Comparison of ENCODE assay signal across 1 cellular context in the genomic region with DNA sequence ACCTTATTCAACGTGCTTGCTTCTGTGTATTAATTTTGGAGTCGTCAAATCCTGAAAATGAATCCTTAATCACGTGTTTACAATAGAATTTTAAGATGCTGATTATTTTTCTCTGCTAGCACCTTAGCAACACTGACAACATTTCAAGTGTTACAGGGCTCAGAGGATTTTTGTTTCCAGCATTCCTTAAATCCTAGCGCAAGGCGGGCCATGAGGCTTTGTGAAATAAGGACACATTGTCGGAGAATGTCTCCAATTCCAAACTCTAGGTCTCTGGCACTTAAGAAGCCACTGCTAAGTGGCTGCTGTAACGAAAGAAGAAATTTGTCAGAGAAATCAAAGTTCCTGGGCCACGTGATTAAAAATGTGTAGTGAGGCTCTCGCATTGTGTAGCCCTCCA.
TF ChIP-seq lines count a peak whose summit lies in the region.

No MANE protein-coding gene starts in this region.

TF ChIP-seq in HepG2, 621 proteins besides CTCF, POLR2A, EP300 and RAD21 (continued from another document):
- TF ChIP-seq, protein P1, sequence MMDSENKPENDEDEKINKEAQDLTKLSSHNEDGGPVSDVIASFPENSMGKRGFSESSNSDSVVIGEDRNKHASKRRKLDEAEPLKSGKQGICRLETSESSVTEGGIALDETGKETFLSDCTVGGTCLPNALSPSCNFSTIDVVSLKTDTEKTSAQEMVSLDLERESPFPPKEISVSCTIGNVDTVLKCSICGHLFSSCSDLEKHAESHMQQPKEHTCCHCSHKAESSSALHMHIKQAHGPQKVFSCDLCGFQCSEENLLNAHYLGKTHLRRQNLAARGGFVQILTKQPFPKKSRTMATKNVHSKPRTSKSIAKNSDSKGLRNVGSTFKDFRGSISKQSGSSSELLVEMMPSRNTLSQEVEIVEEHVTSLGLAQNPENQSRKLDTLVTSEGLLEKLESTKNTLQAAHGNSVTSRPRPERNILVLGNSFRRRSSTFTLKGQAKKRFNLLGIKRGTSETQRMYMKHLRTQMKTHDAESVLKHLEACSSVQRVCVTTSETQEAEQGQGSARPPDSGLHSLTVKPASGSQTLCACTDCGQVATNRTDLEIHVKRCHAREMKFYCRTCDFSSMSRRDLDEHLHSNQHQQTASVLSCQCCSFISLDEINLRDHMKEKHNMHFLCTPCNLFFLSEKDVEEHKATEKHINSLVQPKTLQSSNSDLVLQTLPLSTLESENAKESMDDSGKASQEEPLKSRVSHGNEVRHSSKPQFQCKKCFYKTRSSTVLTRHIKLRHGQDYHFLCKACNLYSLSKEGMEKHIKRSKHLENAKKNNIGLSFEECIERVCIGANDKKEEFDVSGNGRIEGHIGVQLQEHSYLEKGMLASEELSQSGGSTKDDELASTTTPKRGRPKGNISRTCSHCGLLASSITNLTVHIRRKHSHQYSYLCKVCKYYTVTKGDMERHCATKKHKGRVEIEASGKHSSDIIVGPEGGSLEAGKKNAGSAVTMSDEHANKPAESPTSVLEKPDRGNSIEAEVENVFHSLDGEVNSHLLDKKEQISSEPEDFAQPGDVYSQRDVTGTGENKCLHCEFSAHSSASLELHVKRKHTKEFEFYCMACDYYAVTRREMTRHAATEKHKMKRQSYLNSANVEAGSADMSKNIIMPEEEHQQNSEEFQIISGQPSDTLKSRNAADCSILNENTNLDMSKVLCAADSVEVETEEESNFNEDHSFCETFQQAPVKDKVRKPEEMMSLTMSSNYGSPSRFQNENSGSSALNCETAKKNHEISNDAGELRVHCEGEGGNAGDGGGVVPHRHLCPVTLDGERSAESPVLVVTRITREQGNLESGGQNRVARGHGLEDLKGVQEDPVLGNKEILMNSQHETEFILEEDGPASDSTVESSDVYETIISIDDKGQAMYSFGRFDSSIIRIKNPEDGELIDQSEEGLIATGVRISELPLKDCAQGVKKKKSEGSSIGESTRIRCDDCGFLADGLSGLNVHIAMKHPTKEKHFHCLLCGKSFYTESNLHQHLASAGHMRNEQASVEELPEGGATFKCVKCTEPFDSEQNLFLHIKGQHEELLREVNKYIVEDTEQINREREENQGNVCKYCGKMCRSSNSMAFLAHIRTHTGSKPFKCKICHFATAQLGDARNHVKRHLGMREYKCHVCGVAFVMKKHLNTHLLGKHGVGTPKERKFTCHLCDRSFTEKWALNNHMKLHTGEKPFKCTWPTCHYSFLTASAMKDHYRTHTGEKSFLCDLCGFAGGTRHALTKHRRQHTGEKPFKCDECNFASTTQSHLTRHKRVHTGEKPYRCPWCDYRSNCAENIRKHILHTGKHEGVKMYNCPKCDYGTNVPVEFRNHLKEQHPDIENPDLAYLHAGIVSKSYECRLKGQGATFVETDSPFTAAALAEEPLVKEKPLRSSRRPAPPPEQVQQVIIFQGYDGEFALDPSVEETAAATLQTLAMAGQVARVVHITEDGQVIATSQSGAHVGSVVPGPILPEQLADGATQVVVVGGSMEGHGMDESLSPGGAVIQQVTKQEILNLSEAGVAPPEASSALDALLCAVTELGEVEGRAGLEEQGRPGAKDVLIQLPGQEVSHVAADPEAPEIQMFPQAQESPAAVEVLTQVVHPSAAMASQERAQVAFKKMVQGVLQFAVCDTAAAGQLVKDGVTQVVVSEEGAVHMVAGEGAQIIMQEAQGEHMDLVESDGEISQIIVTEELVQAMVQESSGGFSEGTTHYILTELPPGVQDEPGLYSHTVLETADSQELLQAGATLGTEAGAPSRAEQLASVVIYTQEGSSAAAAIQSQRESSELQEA (CRISPR knock-in tag; IDR thresholded peaks at IDR 0.05; ENCODE audit: not compliant biosample characterization) = no peak
- TF ChIP-seq ZNF383 (CRISPR knock-in tag; IDR thresholded peaks at IDR 0.05; ENCODE audit: borderline replicate concordance) (no peak), TBX2 (CRISPR knock-in tag; IDR thresholded peaks at IDR 0.05; ENCODE audit: borderline replicate concordance) (no peak), ZNF232 (CRISPR knock-in tag; IDR thresholded peaks at IDR 0.05; ENCODE audit: borderline replicate concordance) (no peak), NFIC (IDR thresholded peaks at IDR 0.05; ENCODE audit: low read length) (no peak), AHR (CRISPR knock-in tag; IDR thresholded peaks at IDR 0.05) (no peak), ETV6 (CRISPR knock-in tag; conservative IDR thresholded peaks at IDR 0.05) (no peak), BCL6 (CRISPR knock-in tag; IDR thresholded peaks at IDR 0.05) (no peak)
- TF ChIP-seq, protein P2, sequence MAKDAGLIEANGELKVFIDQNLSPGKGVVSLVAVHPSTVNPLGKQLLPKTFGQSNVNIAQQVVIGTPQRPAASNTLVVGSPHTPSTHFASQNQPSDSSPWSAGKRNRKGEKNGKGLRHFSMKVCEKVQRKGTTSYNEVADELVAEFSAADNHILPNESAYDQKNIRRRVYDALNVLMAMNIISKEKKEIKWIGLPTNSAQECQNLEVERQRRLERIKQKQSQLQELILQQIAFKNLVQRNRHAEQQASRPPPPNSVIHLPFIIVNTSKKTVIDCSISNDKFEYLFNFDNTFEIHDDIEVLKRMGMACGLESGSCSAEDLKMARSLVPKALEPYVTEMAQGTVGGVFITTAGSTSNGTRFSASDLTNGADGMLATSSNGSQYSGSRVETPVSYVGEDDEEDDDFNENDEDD (CRISPR knock-in tag; IDR thresholded peaks at IDR 0.05; ENCODE audit: borderline replicate concordance) = no peak
